Comparison of ENCODE assay signal across 1 cellular context in genomic region chr16:777826-778225, GRCh38.
TF ChIP-seq lines count a peak whose summit lies in the region.

No MANE protein-coding gene starts in this region.

TF ChIP-seq in K562, 482 proteins besides CTCF, POLR2A, EP300 and RAD21:
- TF ChIP-seq ZNF165 (CRISPR knock-in tag; IDR thresholded peaks at IDR 0.05; ENCODE audit: borderline replicate concordance) = no peak
- TF ChIP-seq DEAF1 (CRISPR knock-in tag; IDR thresholded peaks at IDR 0.05) = no peak
- TF ChIP-seq MECOM (CRISPR knock-in tag; IDR thresholded peaks at IDR 0.05) = no peak
- no peak for TF ChIP-seq TOE1 (IDR thresholded peaks at IDR 0.05; ENCODE audit: borderline replicate concordance)
- no peak for TF ChIP-seq TOE1 (CRISPR knock-in tag; IDR thresholded peaks at IDR 0.05; ENCODE audit: borderline replicate concordance, low read depth)
